ENCODE assay signal across 8 cellular contexts in genomic region chr12:24596768-24597388, GRCh38.
DNase-seq lines count a peak whose midpoint lies in the region; ATAC-seq and TF ChIP-seq lines count a peak whose summit lies in the region.

No MANE protein-coding gene starts in this region.

- TF ChIP-seq CTCF in spleen (IDR thresholded peaks at IDR 0.05 in 8 of 11, conservative IDR thresholded peaks at IDR 0.05 in 3 of 11): peak in 8 of 11 experiments; percentile 23 to 61 (median 50)

- H3K4me1 Mint-ChIP-seq in activated T-helper 2 cell treated with anti-CD3 and anti-CD28 coated beads, Interferon-gamma antibody, Interleukin-2, Interleukin-4, amounts not matched to agents 10 μg/mL and 5 μg/mL and 100 μg/mL, durations not matched to agents 14 hours and 24 hours and 36 hours (ENCODE audit: low read depth): peaks cover 3% of the 10 kb centered on the region
- peaks cover 17% of the 10 kb centered on the region for H3K4me1 Mint-ChIP-seq in activated naive CD8-positive, alpha-beta T cell treated with anti-CD3 and anti-CD28 coated beads, Interleukin-2, amount 50 U/mL, for 24 hours

- no peaks in the 10 kb centered on the region for H3K9me3 ChIP-seq in spleen

- H3K27ac ChIP-seq in spleen: no peak overlapping the region

- intact Hi-C loops in spleen (cut with DNase I; ENCODE audit: low total_unique reads): no loop called here
- intact Hi-C loops in activated T-helper 2 cell treated with anti-CD3 and anti-CD28 coated beads, Interferon-gamma antibody, Interleukin-2, Interleukin-4, amounts not matched to agents 10 μg/mL and 5 μg/mL and 100 μg/mL, durations not matched to agents 14 hours and 24 hours and 36 hours (cut with micrococcal nuclease): loop anchor here (5.0 kb wide), 1 partner anchor 240 kb away; no protein-coding TSS in a partner anchor

- no peak for ATAC-seq in activated naive CD8-positive, alpha-beta T cell treated with anti-CD3 and anti-CD28 coated beads, Interleukin-2, amount 50 U/mL, for 24 hours

- H3K9me3 Mint-ChIP-seq in activated T-helper 2 cell treated with anti-CD3 and anti-CD28 coated beads, Interferon-gamma antibody, Interleukin-2, Interleukin-4, amounts not matched to agents 10 μg/mL and 5 μg/mL and 100 μg/mL, durations not matched to agents 14 hours and 24 hours and 36 hours: no peaks in the 10 kb centered on the region
- peaks cover 4% of the 10 kb centered on the region for H3K9me3 Mint-ChIP-seq in activated naive CD8-positive, alpha-beta T cell treated with anti-CD3 and anti-CD28 coated beads, Interleukin-2, amount 50 U/mL, for 24 hours

- H3K36me3 ChIP-seq in spleen: no peaks in the 10 kb centered on the region

- DNase-seq in D341Med (ENCODE audit: low spot score) (peak; percentile 34), Kasumi-1 (lab: John Stamatoyannopoulos, UW) (peak; percentile 63 to 70), RKO (ENCODE audit: low spot score) (peak; percentile 62), fibroblast of the conjunctiva (ENCODE audit: low read depth) (peak; percentile 28), spleen (no peak), T-helper 2 cell (no peak)
- no peak for DNase-seq in activated T-helper 2 cell treated with anti-CD3 and anti-CD28 coated beads, Interferon-gamma antibody, Interleukin-2, Interleukin-4, amounts not matched to agents 10 μg/mL and 5 μg/mL and 100 μg/mL, durations not matched to agents 14 hours and 24 hours and 36 hours (ENCODE audit: low spot score)
- no peak for DNase-seq in activated naive CD8-positive, alpha-beta T cell treated with anti-CD3 and anti-CD28 coated beads, Interleukin-2, amount 50 U/mL, for 24 hours

- TF ChIP-seq POLR2A in spleen (IDR thresholded peaks at IDR 0.05): no peak

- peaks cover 5 to 18% (median 9%) of the 10 kb centered on the region in 6 donors for H3K4me1 ChIP-seq in spleen

- 57 to 89% (median 79%) methylated on average over 2 of the region's 2 CpGs for WGBS in spleen, 5 donors

- no peaks in the 10 kb centered on the region for H3K36me3 Mint-ChIP-seq in activated T-helper 2 cell treated with anti-CD3 and anti-CD28 coated beads, Interferon-gamma antibody, Interleukin-2, Interleukin-4, amounts not matched to agents 10 μg/mL and 5 μg/mL and 100 μg/mL, durations not matched to agents 14 hours and 24 hours and 36 hours (ENCODE audit: low read depth)
- H3K36me3 Mint-ChIP-seq in activated naive CD8-positive, alpha-beta T cell treated with anti-CD3 and anti-CD28 coated beads, Interleukin-2, amount 50 U/mL, for 24 hours (ENCODE audit: low read depth): no peaks in the 10 kb centered on the region

- H3K27me3 ChIP-seq in spleen (replicated peaks in 1 of 7): no peaks in the 10 kb centered on the region

- no peak overlapping the region for H3K27ac Mint-ChIP-seq in activated T-helper 2 cell treated with anti-CD3 and anti-CD28 coated beads, Interferon-gamma antibody, Interleukin-2, Interleukin-4, amounts not matched to agents 10 μg/mL and 5 μg/mL and 100 μg/mL, durations not matched to agents 14 hours and 24 hours and 36 hours
- H3K27ac Mint-ChIP-seq in activated naive CD8-positive, alpha-beta T cell treated with anti-CD3 and anti-CD28 coated beads, Interleukin-2, amount 50 U/mL, for 24 hours: no peak overlapping the region

- no peak overlapping the region for H3K4me3 Mint-ChIP-seq in activated T-helper 2 cell treated with anti-CD3 and anti-CD28 coated beads, Interferon-gamma antibody, Interleukin-2, Interleukin-4, amounts not matched to agents 10 μg/mL and 5 μg/mL and 100 μg/mL, durations not matched to agents 14 hours and 24 hours and 36 hours (ENCODE audit: low read depth)
- no peak overlapping the region for H3K4me3 Mint-ChIP-seq in activated naive CD8-positive, alpha-beta T cell treated with anti-CD3 and anti-CD28 coated beads, Interleukin-2, amount 50 U/mL, for 24 hours

- no peak overlapping the region for H3K4me3 ChIP-seq in spleen

- H3K27me3 Mint-ChIP-seq in activated T-helper 2 cell treated with anti-CD3 and anti-CD28 coated beads, Interferon-gamma antibody, Interleukin-2, Interleukin-4, amounts not matched to agents 10 μg/mL and 5 μg/mL and 100 μg/mL, durations not matched to agents 14 hours and 24 hours and 36 hours (ENCODE audit: low read depth): no peaks in the 10 kb centered on the region
- H3K27me3 Mint-ChIP-seq in activated naive CD8-positive, alpha-beta T cell treated with anti-CD3 and anti-CD28 coated beads, Interleukin-2, amount 50 U/mL, for 24 hours: peaks cover 8% of the 10 kb centered on the region

Comparison
In these comparisons a context has a peak if more than half of its experiments do, and no peak if none do; other contexts are left out.
1. DNase-seq: peak in D341Med (single experiment), Kasumi-1 (2 of 2), RKO (single experiment) and fibroblast of the conjunctiva (single experiment); none in spleen (single experiment), activated T-helper 2 cell treated with anti-CD3 and anti-CD28 coated beads, Interferon-gamma antibody, Interleukin-2, Interleukin-4, amounts not matched to agents 10 μg/mL and 5 μg/mL and 100 μg/mL, durations not matched to agents 14 hours and 24 hours and 36 hours (single experiment), T-helper 2 cell (0 of 5) and activated naive CD8-positive, alpha-beta T cell treated with anti-CD3 and anti-CD28 coated beads, Interleukin-2, amount 50 U/mL, for 24 hours (single experiment).